Comparison of ENCODE assay signal across 14 cellular contexts in the genomic region with DNA sequence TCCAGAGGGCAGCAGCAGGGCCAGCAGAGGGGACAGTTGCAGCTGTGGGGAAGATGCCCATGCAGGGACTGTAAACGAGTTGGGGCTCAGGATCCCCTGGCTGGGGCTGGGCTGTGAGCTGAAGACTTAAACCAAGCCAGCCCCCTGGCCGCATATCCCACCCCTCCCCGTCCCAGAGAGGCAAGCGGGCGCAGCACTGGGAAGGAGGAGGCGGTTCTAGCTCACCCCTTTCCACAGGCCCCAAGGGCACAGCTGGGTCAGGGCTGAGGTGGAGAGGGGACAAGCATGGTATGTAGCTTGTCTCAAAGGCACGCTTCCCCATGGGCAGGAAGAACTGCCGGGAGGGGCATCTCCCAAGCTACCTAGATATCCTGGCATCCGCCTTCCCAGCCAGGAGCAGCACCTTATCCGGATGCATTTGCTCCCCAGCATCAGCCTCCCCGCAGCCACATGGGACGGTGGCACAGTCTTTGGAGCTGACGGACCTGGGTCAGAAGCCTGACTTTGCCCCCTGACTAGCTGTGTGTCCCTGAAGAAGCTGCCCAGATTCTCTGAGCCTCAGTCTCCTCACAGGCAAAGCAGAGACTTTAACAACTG.
DNase-seq lines count a peak whose midpoint lies in the region; ATAC-seq, FAIRE-seq and TF ChIP-seq lines count a peak whose summit lies in the region.
"Had no signal": no experiment of that assay in that cellular context is flagged by ENCODE, and none has a peak within 500 bp of the region (broad histone marks: within the 10 kb centered on the region; RNA-seq: fewer than 3 reads in every experiment).

No MANE protein-coding gene starts in this region.

- H3K4me1 ChIP-seq in right cardiac atrium (ENCODE audit: control insufficient read depth, insufficient read depth, low read length): no peaks in the 10 kb centered on the region
- H3K4me1 ChIP-seq in kidney (ENCODE audit: control insufficient read depth in 1 of 2, insufficient read depth in 1 of 2, low read depth in 1 of 2, low read length in 2 of 2): peaks cover 18 to 34% of the 10 kb centered on the region in 2 donors
- no peaks in the 10 kb centered on the region for H3K4me1 ChIP-seq in vagina
- H3K4me1 ChIP-seq: BLaER1 had no signal

- WGBS in right cardiac atrium: 81% methylated on average over 13 of the region's 13 CpGs

- H3K4me1 Mint-ChIP-seq in stimulated activated effector memory CD8-positive, alpha-beta T cell treated with anti-CD3 and anti-CD28 coated beads, Interleukin-12 subunit alpha, Interleukin-12 subunit beta, amount 100 ng/mL, for 72 hours: no peaks in the 10 kb centered on the region
- H3K4me1 Mint-ChIP-seq: IgD-negative memory B cell had no signal

- H3K9me3 ChIP-seq in right cardiac atrium (ENCODE audit: control insufficient read depth, low read length): no peaks in the 10 kb centered on the region
- no peaks in the 10 kb centered on the region for H3K9me3 ChIP-seq in kidney (ENCODE audit: control insufficient read depth in 1 of 2, low read length in 2 of 2)
- H3K9me3 ChIP-seq in vagina: no peaks in the 10 kb centered on the region
- H3K9me3 ChIP-seq: BLaER1 had no signal

- H3K27ac ChIP-seq in right cardiac atrium (ENCODE audit: low read length): no peak overlapping the region
- H3K27ac ChIP-seq in kidney (ENCODE audit: low read depth in 2 of 2, low read length in 2 of 2): no peak overlapping the region
- H3K27ac ChIP-seq in vagina: no peak overlapping the region
- H3K27ac ChIP-seq: BLaER1 had no signal

- no peaks in the 10 kb centered on the region for H3K36me3 Mint-ChIP-seq in stimulated activated effector memory CD8-positive, alpha-beta T cell treated with anti-CD3 and anti-CD28 coated beads, Interleukin-12 subunit alpha, Interleukin-12 subunit beta, amount 100 ng/mL, for 72 hours
- H3K36me3 Mint-ChIP-seq: IgD-negative memory B cell had no signal

- FAIRE-seq in kidney (lab: Jason Lieb, UNC): no peak

- no peak overlapping the region for H3K27ac Mint-ChIP-seq in stimulated activated effector memory CD8-positive, alpha-beta T cell treated with anti-CD3 and anti-CD28 coated beads, Interleukin-12 subunit alpha, Interleukin-12 subunit beta, amount 100 ng/mL, for 72 hours
- H3K27ac Mint-ChIP-seq: IgD-negative memory B cell had no signal

- H3K27me3 ChIP-seq in right cardiac atrium (ENCODE audit: control insufficient read depth, insufficient read depth): no peaks in the 10 kb centered on the region
- H3K27me3 ChIP-seq in vagina: no peaks in the 10 kb centered on the region
- H3K27me3 ChIP-seq: BLaER1 had no signal

- ATAC-seq in Right ventricle myocardium superior (ENCODE audit: poor library complexity) (no peak), right cardiac atrium (no peak)
- ATAC-seq in stimulated activated effector memory CD8-positive, alpha-beta T cell treated with anti-CD3 and anti-CD28 coated beads, Interleukin-12 subunit alpha, Interleukin-12 subunit beta, amount 100 ng/mL, for 72 hours: peak; percentile 35

- intact Hi-C loops in Right ventricle myocardium superior (cut with DNase I) (no loop called here), right cardiac atrium (cut with DNase I) (no loop called here), kidney (cut with DNase I) (no loop called here), vagina (cut with DNase I) (no loop called here)

- H3K4me3 ChIP-seq in right cardiac atrium (ENCODE audit: low read length) (no peak overlapping the region), kidney (ENCODE audit: low read length in 2 of 2) (no peak overlapping the region), vagina (no peak overlapping the region)
- H3K4me3 ChIP-seq: BLaER1 had no signal

- no peak overlapping the region for H3K4me3 Mint-ChIP-seq in stimulated activated effector memory CD8-positive, alpha-beta T cell treated with anti-CD3 and anti-CD28 coated beads, Interleukin-12 subunit alpha, Interleukin-12 subunit beta, amount 100 ng/mL, for 72 hours
- H3K4me3 Mint-ChIP-seq: IgD-negative memory B cell had no signal

- no peaks in the 10 kb centered on the region for H3K9me3 Mint-ChIP-seq in stimulated activated effector memory CD8-positive, alpha-beta T cell treated with anti-CD3 and anti-CD28 coated beads, Interleukin-12 subunit alpha, Interleukin-12 subunit beta, amount 100 ng/mL, for 72 hours
- H3K9me3 Mint-ChIP-seq: IgD-negative memory B cell had no signal

- no peaks in the 10 kb centered on the region for H3K36me3 ChIP-seq in kidney (ENCODE audit: control insufficient read depth in 1 of 2, insufficient read depth in 2 of 2, low read length in 2 of 2)
- H3K36me3 ChIP-seq in vagina: no peaks in the 10 kb centered on the region
- H3K36me3 ChIP-seq: BLaER1 had no signal

- no peak for TF ChIP-seq POLR2A in vagina (IDR thresholded peaks at IDR 0.05)

- no peak overlapping the region for H3K9ac ChIP-seq in kidney (ENCODE audit: low read length in 2 of 2)
- H3K9ac ChIP-seq: BLaER1 had no signal

- no peak for TF ChIP-seq CTCF in kidney (IDR thresholded peaks at IDR 0.05; ENCODE audit: borderline replicate concordance, extremely low read depth, insufficient read depth)
- TF ChIP-seq CTCF in vagina (IDR thresholded peaks at IDR 0.05): no peak

- DNase-seq in Right ventricle myocardium superior (peak; percentile 28), right cardiac atrium (no peak), kidney (peak; percentile 68), vagina (ENCODE audit: extremely low spot score in 2 of 2) (no peak), KG1 (lab: John Stamatoyannopoulos, UW) (no peak), NCI-H2196 treated with DMSO at 0.1 percent for 48 hours (lab: John Stamatoyannopoulos, UW; ENCODE audit: unreplicated experiment) (no peak)
- DNase-seq in stimulated activated effector memory CD8-positive, alpha-beta T cell treated with anti-CD3 and anti-CD28 coated beads, Interleukin-12 subunit alpha, Interleukin-12 subunit beta, amount 100 ng/mL, for 72 hours (ENCODE audit: low spot score in 2 of 2): no peak
- DNase-seq: 8988T, AML-193, Calu3, DMS 273 treated with DMSO at 0.1 percent for 48 hours, H7 had no signal

Comparison
In these comparisons a context has a peak if more than half of its experiments do, and no peak if none do; other contexts are left out.
1. DNase-seq: peak in Right ventricle myocardium superior (single experiment) and kidney (single experiment); none in right cardiac atrium (0 of 3), stimulated activated effector memory CD8-positive, alpha-beta T cell treated with anti-CD3 and anti-CD28 coated beads, Interleukin-12 subunit alpha, Interleukin-12 subunit beta, amount 100 ng/mL, for 72 hours (0 of 2), vagina (0 of 2), KG1 (single experiment) and NCI-H2196 treated with DMSO at 0.1 percent for 48 hours (single experiment).